9 cellular contexts compared by ENCODE assay signal in genomic region chr2:145126146-145126545, GRCh38.
"Had no signal": no experiment of that assay in that cellular context is flagged by ENCODE, and none has a peak within 500 bp of the region (broad histone marks: within the 10 kb centered on the region; RNA-seq: fewer than 3 reads in every experiment).

No MANE protein-coding gene starts in this region.

- FAIRE-seq: H1, H54 had no signal

- H3K4me2 ChIP-seq: GM23338, KMS-11 had no signal

- DNase-seq: H9, HCEC 1CT, IMR-90, KBM-7 had no signal

- ATAC-seq: GM23338 had no signal

- H2AFZ ChIP-seq: GM23338 had no signal

- H3K4me3 ChIP-seq: GM23338 had no signal

- H3K27ac ChIP-seq: HL-60, KMS-11 had no signal

- H3K9ac ChIP-seq: KMS-11 had no signal
